1 cellular context compared by ENCODE assay signal in the genomic region with DNA sequence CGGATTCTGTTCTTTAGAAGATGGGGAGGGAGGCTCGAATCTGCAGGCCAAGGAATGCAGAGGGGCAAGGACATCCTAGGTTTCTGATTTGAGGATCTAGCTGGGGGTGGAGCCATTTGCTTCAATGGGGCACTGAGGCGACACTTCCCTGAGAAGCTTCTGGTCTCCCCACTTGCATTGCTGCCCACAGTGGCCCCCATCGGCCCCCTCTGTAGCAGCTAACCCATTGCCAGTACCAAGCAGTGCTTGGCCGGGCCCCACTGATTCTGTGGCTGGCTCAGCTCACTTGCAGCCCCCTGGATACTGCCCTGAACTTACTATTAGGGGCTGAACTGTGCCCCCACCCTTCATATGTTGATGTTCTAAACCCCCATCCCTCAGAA.
TF ChIP-seq lines count a peak whose summit lies in the region.

No MANE protein-coding gene starts in this region.

TF ChIP-seq in HepG2, 621 proteins besides CTCF, POLR2A, EP300 and RAD21 (continued from another document):
- TF ChIP-seq ZBTB14 (CRISPR knock-in tag; IDR thresholded peaks at IDR 0.05) (no peak), ZNF296 (CRISPR knock-in tag; conservative IDR thresholded peaks at IDR 0.05) (no peak), ZNF800 (CRISPR knock-in tag; IDR thresholded peaks at IDR 0.05) (no peak), MLLT10 (CRISPR knock-in tag; IDR thresholded peaks at IDR 0.05) (no peak)
